ENCODE assay signal across 21 cellular contexts in the genomic region with DNA sequence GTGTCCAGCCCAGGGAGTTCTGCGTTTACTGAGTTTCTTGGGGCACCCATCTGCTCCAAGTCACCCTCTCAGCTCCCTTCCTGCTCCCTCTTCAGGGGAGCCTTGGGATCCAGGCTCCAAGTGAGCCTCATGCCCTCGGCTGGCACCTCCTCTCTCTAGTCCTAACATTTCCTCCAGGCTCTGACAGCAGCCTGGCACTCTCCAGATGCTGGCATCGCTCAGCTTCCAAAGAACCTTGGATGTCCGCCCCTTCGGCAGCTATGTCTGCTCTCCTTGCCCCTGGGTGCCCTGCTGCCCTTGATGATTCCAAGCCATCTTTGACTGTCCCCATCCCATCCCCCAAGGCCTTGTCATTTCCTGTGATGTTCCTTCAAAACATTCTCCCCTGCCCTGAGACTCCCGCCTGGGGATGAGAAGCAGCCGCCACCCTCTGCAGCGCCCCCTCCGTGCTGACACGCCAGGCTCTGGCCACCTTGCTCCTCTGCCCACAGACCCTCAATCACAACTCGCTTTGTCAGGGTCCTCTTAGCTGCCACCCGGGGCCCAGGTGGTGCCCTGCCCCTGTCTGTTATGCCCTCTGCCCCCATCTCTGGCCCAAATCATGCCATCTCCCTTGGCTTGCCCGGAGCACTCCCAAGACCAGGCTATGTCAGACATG. TPM values are rescaled to one million over a fixed set of nuclear protein-coding genes. Genes with fewer than 3 reads are reported as not detected.
"Had no signal": no experiment of that assay in that cellular context is flagged by ENCODE, and none has a peak within 500 bp of the region (broad histone marks: within the 10 kb centered on the region; RNA-seq: fewer than 3 reads in every experiment).

No MANE protein-coding gene starts in this region.

- H3K9me3 ChIP-seq: body of pancreas, upper lobe of right lung had no signal

- H3K4me1 ChIP-seq: upper lobe of right lung had no signal

- H3K4me3 ChIP-seq: body of pancreas, upper lobe of right lung had no signal

- DNase-seq: activated CD4-positive, CD25-positive, alpha-beta regulatory T cell treated with anti-CD3 and anti-CD28 coated beads, Interleukin-2, amount 50 U/mL, for 72 hours; activated naive CD8-positive, alpha-beta T cell treated with anti-CD3 and anti-CD28 coated beads, Interleukin-2, amount 10 ng/mL, durations not matched to agents 7 days and 5 days; amygdala; body of pancreas; caudate nucleus; effector memory CD8-positive, alpha-beta T cell; hippocampal formation; stimulated activated CD4-positive, alpha-beta T cell treated with anti-CD3 and anti-CD28 coated beads, Interleukin-4, amount 100 ng/mL, for 4 hours; stimulated activated naive B cell treated with anti-CD40 and anti-IgM and Interleukin-4, amounts not matched to agents 10 μg/mL and 1 μg/mL and 100 μg/mL, for 72 hours; upper lobe of right lung had no signal

- H3K36me3 ChIP-seq: upper lobe of right lung had no signal

- H3K27ac ChIP-seq: body of pancreas, upper lobe of right lung had no signal

- ATAC-seq: body of pancreas; effector memory CD8-positive, alpha-beta T cell; natural killer cell treated with Interleukin-12 subunit alpha and Interleukin-12 subunit beta and Interleukin-15 and Interleukin-18, amount 100 ng/mL, for 72 hours; sciatic nerve; stimulated activated naive B cell treated with anti-CD40 and anti-IgM and Interleukin-4, amounts not matched to agents 10 μg/mL and 1 μg/mL and 100 μg/mL, for 72 hours; upper lobe of right lung had no signal

- FAIRE-seq: islet of Langerhans had no signal

RNA-seq across cellular contexts. Expression of a gene that starts 6.6 kb away (rescaled TPM):
- total RNA-seq: activated CD8-positive, alpha-beta memory T cell treated with anti-CD3 and anti-CD28 coated beads for 36 hours; activated naive CD8-positive, alpha-beta T cell treated with anti-CD3 and anti-CD28 coated beads, Interleukin-2, amount 10 ng/mL, durations not matched to agents 7 days and 5 days; activated T-helper 1 cell treated with anti-CD3 and anti-CD28 coated beads, Interleukin-12 subunit alpha, Interleukin-12 subunit beta, Interleukin-2, Interleukin-4 antibody, amounts not matched to agents 30 ng/mL and 10 ng/mL and 1 ng/mL, durations not matched to agents 14 hours and 24 hours and 36 hours; body of pancreas; dermis microvascular lymphatic vessel endothelial cell; glomerular endothelial cell; lung microvascular endothelial cell; mesothelial cell of epicardium; natural killer cell treated with Interleukin-12 subunit alpha and Interleukin-12 subunit beta and Interleukin-15 and Interleukin-18, amount 100 ng/mL, for 72 hours; omental fat pad; progenitor cell of endocrine pancreas; sciatic nerve; upper lobe of right lung had no signal

RNA-seq across cellular contexts. Expression of a gene that starts 12.0 kb away (rescaled TPM):
- total RNA-seq: activated CD8-positive, alpha-beta memory T cell treated with anti-CD3 and anti-CD28 coated beads for 36 hours; activated naive CD8-positive, alpha-beta T cell treated with anti-CD3 and anti-CD28 coated beads, Interleukin-2, amount 10 ng/mL, durations not matched to agents 7 days and 5 days; activated T-helper 1 cell treated with anti-CD3 and anti-CD28 coated beads, Interleukin-12 subunit alpha, Interleukin-12 subunit beta, Interleukin-2, Interleukin-4 antibody, amounts not matched to agents 30 ng/mL and 10 ng/mL and 1 ng/mL, durations not matched to agents 14 hours and 24 hours and 36 hours; dermis microvascular lymphatic vessel endothelial cell; glomerular endothelial cell; natural killer cell treated with Interleukin-12 subunit alpha and Interleukin-12 subunit beta and Interleukin-15 and Interleukin-18, amount 100 ng/mL, for 72 hours had no signal

RNA-seq across cellular contexts. Expression of a gene that starts 42.6 kb away (rescaled TPM):
- total RNA-seq: activated CD8-positive, alpha-beta memory T cell treated with anti-CD3 and anti-CD28 coated beads for 36 hours; activated T-helper 1 cell treated with anti-CD3 and anti-CD28 coated beads, Interleukin-12 subunit alpha, Interleukin-12 subunit beta, Interleukin-2, Interleukin-4 antibody, amounts not matched to agents 30 ng/mL and 10 ng/mL and 1 ng/mL, durations not matched to agents 14 hours and 24 hours and 36 hours; dermis microvascular lymphatic vessel endothelial cell; glomerular endothelial cell; lung microvascular endothelial cell; progenitor cell of endocrine pancreas had no signal
